Comparison of ENCODE assay signal across 8 cellular contexts in the genomic region with DNA sequence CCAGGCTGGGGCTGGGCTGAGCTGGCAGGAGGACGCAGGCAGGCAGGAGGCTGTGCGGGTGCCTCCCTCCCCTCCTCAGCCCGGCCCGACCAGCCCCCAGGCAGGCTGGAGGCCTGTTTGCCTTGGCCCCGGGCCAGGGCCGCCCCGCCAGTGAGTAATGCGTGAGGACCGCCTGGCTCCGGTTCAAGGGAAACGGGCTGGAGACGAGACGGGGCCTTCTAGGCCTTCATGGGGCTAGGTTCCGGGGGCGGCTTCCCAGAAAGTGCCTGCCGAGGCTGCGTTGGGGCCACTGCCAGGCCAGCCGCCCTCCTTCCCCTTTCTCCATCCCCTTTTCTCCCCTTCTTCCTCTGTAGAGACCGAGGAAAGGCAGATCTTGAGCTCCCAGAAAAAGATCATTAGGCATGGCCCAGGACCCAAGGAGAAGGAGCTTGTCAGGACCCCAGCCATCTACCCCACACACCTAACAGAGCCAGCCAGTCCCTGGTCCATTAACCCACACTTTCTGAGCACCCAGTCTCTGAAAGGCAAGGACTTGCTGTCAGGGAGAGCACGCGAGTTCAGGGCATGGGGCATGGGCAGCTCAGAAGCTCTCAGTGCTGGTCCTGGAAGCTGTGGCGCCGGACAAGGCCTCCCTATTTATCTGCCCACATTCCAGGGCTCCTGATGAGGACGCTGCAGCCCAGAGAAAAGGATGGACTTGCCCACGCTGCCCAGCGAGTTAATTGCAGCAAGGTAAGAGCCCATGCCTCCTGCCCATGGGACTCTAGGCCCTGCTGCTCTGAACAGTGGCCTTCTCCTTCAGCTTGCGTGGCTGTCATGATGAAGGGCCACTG. TPM values are rescaled to one million over a fixed set of nuclear protein-coding genes. Genes with fewer than 3 reads are reported as not detected.
A peak's percentile ranks its signal among the peaks of the same experiment; 100 is the strongest.
DNase-seq lines count a peak whose midpoint lies in the region; ATAC-seq lines count a peak whose summit lies in the region.

No MANE protein-coding gene starts in this region.

- peaks cover 27% of the 10 kb centered on the region for H3K9me3 Mint-ChIP-seq in activated T-helper 1 cell treated with anti-CD3 and anti-CD28 coated beads, Interleukin-12 subunit alpha, Interleukin-12 subunit beta, Interleukin-2, Interleukin-4 antibody, amounts not matched to agents 30 ng/mL and 10 ng/mL and 1 ng/mL, durations not matched to agents 14 hours and 24 hours and 36 hours

- no peak overlapping the region for H3K4me3 Mint-ChIP-seq in activated T-helper 1 cell treated with anti-CD3 and anti-CD28 coated beads, Interleukin-12 subunit alpha, Interleukin-12 subunit beta, Interleukin-2, Interleukin-4 antibody, amounts not matched to agents 30 ng/mL and 10 ng/mL and 1 ng/mL, durations not matched to agents 14 hours and 24 hours and 36 hours

- DNase-seq in EH (ENCODE audit: low read depth) (peak; percentile 87), NCI-H2196 treated with DMSO at 0.1 percent for 48 hours (lab: John Stamatoyannopoulos, UW; ENCODE audit: unreplicated experiment) (peak; percentile 47), medulla oblongata (ENCODE audit: extremely low spot score) (peak; percentile 69), ureter (ENCODE audit: low spot score) (peak; percentile 95)
- no peak for DNase-seq in stimulated activated CD4-positive, alpha-beta T cell treated with anti-CD3 and anti-CD28 coated beads, Interleukin-12 subunit alpha, Interleukin-12 subunit beta, amount 100 ng/mL, for 4 hours
- DNase-seq in activated T-helper 1 cell treated with anti-CD3 and anti-CD28 coated beads, Interleukin-12 subunit alpha, Interleukin-12 subunit beta, Interleukin-2, Interleukin-4 antibody, amounts not matched to agents 30 ng/mL and 10 ng/mL and 1 ng/mL, durations not matched to agents 14 hours and 24 hours and 36 hours (ENCODE audit: low spot score): no peak

- H3K4me1 Mint-ChIP-seq in activated T-helper 1 cell treated with anti-CD3 and anti-CD28 coated beads, Interleukin-12 subunit alpha, Interleukin-12 subunit beta, Interleukin-2, Interleukin-4 antibody, amounts not matched to agents 30 ng/mL and 10 ng/mL and 1 ng/mL, durations not matched to agents 14 hours and 24 hours and 36 hours (ENCODE audit: low read depth): peaks cover 16% of the 10 kb centered on the region

- intact Hi-C loops in activated T-helper 1 cell treated with anti-CD3 and anti-CD28 coated beads, Interleukin-12 subunit alpha, Interleukin-12 subunit beta, Interleukin-2, Interleukin-4 antibody, amounts not matched to agents 30 ng/mL and 10 ng/mL and 1 ng/mL, durations not matched to agents 14 hours and 24 hours and 36 hours (cut with micrococcal nuclease): no loop called here

- ATAC-seq in GM19351 (IDR thresholded peaks at IDR 0.05; ENCODE audit: unreplicated experiment): no peak

- no peak overlapping the region for H3K27ac Mint-ChIP-seq in activated T-helper 1 cell treated with anti-CD3 and anti-CD28 coated beads, Interleukin-12 subunit alpha, Interleukin-12 subunit beta, Interleukin-2, Interleukin-4 antibody, amounts not matched to agents 30 ng/mL and 10 ng/mL and 1 ng/mL, durations not matched to agents 14 hours and 24 hours and 36 hours

- peaks cover 12% of the 10 kb centered on the region for H3K27me3 Mint-ChIP-seq in activated T-helper 1 cell treated with anti-CD3 and anti-CD28 coated beads, Interleukin-12 subunit alpha, Interleukin-12 subunit beta, Interleukin-2, Interleukin-4 antibody, amounts not matched to agents 30 ng/mL and 10 ng/mL and 1 ng/mL, durations not matched to agents 14 hours and 24 hours and 36 hours (ENCODE audit: insufficient read depth)

- H3K27ac ChIP-seq in cingulate gyrus (ENCODE audit: low read depth, low read length): peak overlapping the region; percentile 52

- H3K36me3 Mint-ChIP-seq in activated T-helper 1 cell treated with anti-CD3 and anti-CD28 coated beads, Interleukin-12 subunit alpha, Interleukin-12 subunit beta, Interleukin-2, Interleukin-4 antibody, amounts not matched to agents 30 ng/mL and 10 ng/mL and 1 ng/mL, durations not matched to agents 14 hours and 24 hours and 36 hours (ENCODE audit: low read depth): peaks cover 10% of the 10 kb centered on the region

RNA-seq across cellular contexts. Expression of a gene that starts 48.5 kb away (rescaled TPM):
- 23.2 TPM for total RNA-seq in ureter
- total RNA-seq in activated T-helper 1 cell treated with anti-CD3 and anti-CD28 coated beads, Interleukin-12 subunit alpha, Interleukin-12 subunit beta, Interleukin-2, Interleukin-4 antibody, amounts not matched to agents 30 ng/mL and 10 ng/mL and 1 ng/mL, durations not matched to agents 14 hours and 24 hours and 36 hours: 26.7 and 26.8 TPM in 2 replicates

Comparison
In these comparisons a context has a peak if more than half of its experiments do, and no peak if none do; other contexts are left out.
1. DNase-seq: peak in EH (single experiment), NCI-H2196 treated with DMSO at 0.1 percent for 48 hours (single experiment), medulla oblongata (single experiment) and ureter (single experiment); none in stimulated activated CD4-positive, alpha-beta T cell treated with anti-CD3 and anti-CD28 coated beads, Interleukin-12 subunit alpha, Interleukin-12 subunit beta, amount 100 ng/mL, for 4 hours (single experiment) and activated T-helper 1 cell treated with anti-CD3 and anti-CD28 coated beads, Interleukin-12 subunit alpha, Interleukin-12 subunit beta, Interleukin-2, Interleukin-4 antibody, amounts not matched to agents 30 ng/mL and 10 ng/mL and 1 ng/mL, durations not matched to agents 14 hours and 24 hours and 36 hours (single experiment).